14 cellular contexts compared by ENCODE assay signal in the genomic region with DNA sequence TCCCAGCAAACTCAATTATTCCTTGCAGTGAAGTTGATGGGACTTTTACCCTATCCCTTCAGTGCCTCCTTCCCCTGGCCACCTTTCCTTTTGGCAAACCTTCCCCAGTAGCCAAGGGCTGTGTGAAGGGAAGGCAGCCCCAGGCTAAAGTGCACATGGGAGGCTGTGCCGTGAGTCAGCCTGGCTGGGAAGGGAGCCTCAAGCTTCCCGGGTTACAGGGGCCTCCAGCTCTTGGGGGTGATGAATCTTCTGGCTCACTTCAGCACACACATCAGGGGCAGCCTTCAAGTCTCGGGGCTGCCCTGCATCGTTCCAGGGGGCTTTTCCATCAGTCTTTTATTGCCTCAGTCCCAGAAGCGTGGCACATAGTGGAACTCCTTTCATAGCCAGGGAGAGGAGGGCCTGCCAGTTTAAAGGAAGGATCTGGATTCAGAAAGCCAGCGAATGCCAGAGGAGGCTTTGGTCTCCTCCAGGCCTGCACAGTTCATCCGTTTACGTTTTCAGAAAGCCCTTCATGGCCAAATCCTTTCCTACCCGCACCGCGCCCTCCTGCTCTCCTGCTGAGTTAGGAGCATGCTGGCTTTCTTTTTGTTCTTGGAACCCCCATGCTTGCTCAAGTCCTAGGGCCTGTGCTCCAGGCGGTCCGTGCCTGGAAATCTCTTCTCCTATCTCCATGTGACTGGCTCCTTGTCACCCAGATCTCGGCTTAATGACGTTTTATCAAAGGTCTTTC.
DNase-seq lines count a peak whose midpoint lies in the region; ATAC-seq, FAIRE-seq and TF ChIP-seq lines count a peak whose summit lies in the region.
"Had no signal": no experiment of that assay in that cellular context is flagged by ENCODE, and none has a peak within 500 bp of the region (broad histone marks: within the 10 kb centered on the region; RNA-seq: fewer than 3 reads in every experiment).

No MANE protein-coding gene starts in this region.

- H3K27ac Mint-ChIP-seq in activated B cell treated with CpG ODN at 0.5 μM for 24 hours: peak overlapping the region; percentile 11
- H3K27ac Mint-ChIP-seq: activated CD4-positive, alpha-beta memory T cell treated with anti-CD3 and anti-CD28 coated beads, Interleukin-2, amount 10 ng/mL, durations not matched to agents 7 days and 5 days had no signal

- no peak for ATAC-seq in activated B cell treated with CpG ODN at 0.5 μM for 24 hours (ENCODE audit: low read depth)
- ATAC-seq in HG02970 (IDR thresholded peaks at IDR 0.05; ENCODE audit: low FRiP score, unreplicated experiment): no peak
- no peak for ATAC-seq in GM21619 (IDR thresholded peaks at IDR 0.05; ENCODE audit: unreplicated experiment)

- POLR2A ChIA-PET in activated B cell treated with CpG ODN at 0.5 μM for 24 hours (lab: Charles Lee): no interaction called here

- H3K9me3 Mint-ChIP-seq in activated B cell treated with CpG ODN at 0.5 μM for 24 hours: no peaks in the 10 kb centered on the region

- no peak overlapping the region for H3K4me3 ChIP-seq in fibroblast of villous mesenchyme (ENCODE audit: low read depth, low read length)
- H3K4me3 ChIP-seq: prostate gland had no signal

- no peak for FAIRE-seq in H54 (lab: Jason Lieb, UNC)

- TF ChIP-seq CTCF in activated B cell treated with CpG ODN at 0.5 μM for 24 hours (IDR thresholded peaks at IDR 0.05) (no peak), fibroblast of villous mesenchyme (IDR thresholded peaks at IDR 0.05; ENCODE audit: insufficient read depth, low read depth, low read length) (no peak)

- DNase-seq in H54 (ENCODE audit: insufficient read length, low spot score) (peak; percentile 71), activated B cell treated with CpG ODN at 0.5 μM for 24 hours (no peak), fibroblast of villous mesenchyme (ENCODE audit: low read depth) (peak; percentile 37), stromal cell of bone marrow (ENCODE audit: low read depth) (peak; percentile 66), midbrain (lab: John Stamatoyannopoulos, UW) (no peak), erythroblast (lab: John Stamatoyannopoulos, UW) (no peak)
- DNase-seq: activated CD4-positive, alpha-beta memory T cell treated with anti-CD3 and anti-CD28 coated beads, Interleukin-2, amount 10 ng/mL, durations not matched to agents 7 days and 5 days; activated effector memory CD4-positive, alpha-beta T cell treated with Interleukin-2 at 50 U/mL for 16 hours; DMS79; NK-92 treated with Interleukin-12 subunit alpha and Interleukin-12 subunit beta, amount 100 ng/mL, for 24 hours; SHP77 treated with DMSO at 0.1 percent for 48 hours had no signal

- intact Hi-C loops in activated B cell treated with CpG ODN at 0.5 μM for 24 hours (cut with micrococcal nuclease): no loop called here

- H3K27me3 Mint-ChIP-seq in activated B cell treated with CpG ODN at 0.5 μM for 24 hours: peaks cover 8% of the 10 kb centered on the region
- H3K27me3 Mint-ChIP-seq: activated CD4-positive, alpha-beta memory T cell treated with anti-CD3 and anti-CD28 coated beads, Interleukin-2, amount 10 ng/mL, durations not matched to agents 7 days and 5 days had no signal

- TF ChIP-seq POLR2A in H54 (IDR thresholded peaks at IDR 0.05; ENCODE audit: low read depth, low read length) (no peak), erythroblast (IDR thresholded peaks at IDR 0.05; ENCODE audit: low read length) (no peak)

- H3K4me1 Mint-ChIP-seq in activated B cell treated with CpG ODN at 0.5 μM for 24 hours: no peaks in the 10 kb centered on the region
- H3K4me1 Mint-ChIP-seq: activated CD4-positive, alpha-beta memory T cell treated with anti-CD3 and anti-CD28 coated beads, Interleukin-2, amount 10 ng/mL, durations not matched to agents 7 days and 5 days had no signal

- no peaks in the 10 kb centered on the region for H3K36me3 Mint-ChIP-seq in activated B cell treated with CpG ODN at 0.5 μM for 24 hours (ENCODE audit: low read depth)

- no peak overlapping the region for H3K4me3 Mint-ChIP-seq in activated B cell treated with CpG ODN at 0.5 μM for 24 hours
- H3K4me3 Mint-ChIP-seq: activated CD4-positive, alpha-beta memory T cell treated with anti-CD3 and anti-CD28 coated beads, Interleukin-2, amount 10 ng/mL, durations not matched to agents 7 days and 5 days had no signal

- CTCF ChIA-PET in activated B cell treated with CpG ODN at 0.5 μM for 24 hours (lab: Charles Lee): no interaction called here

Comparison
In these comparisons a context has a peak if more than half of its experiments do, and no peak if none do; other contexts are left out.
1. DNase-seq: peak in H54 (single experiment), fibroblast of villous mesenchyme (single experiment) and stromal cell of bone marrow (single experiment); none in activated B cell treated with CpG ODN at 0.5 μM for 24 hours (single experiment), midbrain (single experiment) and erythroblast (0 of 2).